In genomic region chr19:6373813-6374108, GRCh38 we compare ENCODE assay signal across 9 cellular contexts. TPM values are rescaled to one million over a fixed set of nuclear protein-coding genes. Genes with fewer than 3 reads are reported as not detected.
DNase-seq lines count a peak whose midpoint lies in the region; ATAC-seq and TF ChIP-seq lines count a peak whose summit lies in the region.
"Had no signal": no experiment of that assay in that cellular context is flagged by ENCODE, and none has a peak within 500 bp of the region (broad histone marks: within the 10 kb centered on the region; RNA-seq: fewer than 3 reads in every experiment).

No MANE protein-coding gene starts in this region.

- DNase-seq in activated CD4-positive, alpha-beta T cell treated with anti-CD3 and anti-CD28 coated beads, Interleukin-2, amount 10 ng/mL, durations not matched to agents 24 days and 14 days, result no peak
- DNase-seq in activated CD4-positive, alpha-beta T cell treated with anti-CD3 and anti-CD28 coated beads, Interleukin-2, amount 50 U/mL, for 48 hours, result no peak
- no peak for DNase-seq in activated T-helper 2 cell treated with anti-CD3 and anti-CD28 coated beads, Interferon-gamma antibody, Interleukin-2, Interleukin-4, amounts not matched to agents 10 μg/mL and 5 μg/mL and 100 μg/mL, durations not matched to agents 14 hours and 24 hours and 36 hours (ENCODE audit: low spot score)
- DNase-seq in inferior parietal cortex (ENCODE audit: extremely low spot score) (peak; percentile 3), suprapubic skin (ENCODE audit: low spot score in 2 of 2) (no peak), NCI-H2107 treated with DMSO at 0.1 percent for 48 hours (lab: John Stamatoyannopoulos, UW; ENCODE audit: unreplicated experiment) (no peak)

- no peaks in the 10 kb centered on the region for H3K9me3 Mint-ChIP-seq in activated CD4-positive, alpha-beta T cell treated with anti-CD3 and anti-CD28 coated beads, Interleukin-2, amount 10 ng/mL, durations not matched to agents 24 days and 14 days
- no peaks in the 10 kb centered on the region for H3K9me3 Mint-ChIP-seq in activated T-helper 2 cell treated with anti-CD3 and anti-CD28 coated beads, Interferon-gamma antibody, Interleukin-2, Interleukin-4, amounts not matched to agents 10 μg/mL and 5 μg/mL and 100 μg/mL, durations not matched to agents 14 hours and 24 hours and 36 hours

- WGBS in suprapubic skin, result 13% methylated on average over 5 of the region's 5 CpGs

- intact Hi-C loops in activated CD4-positive, alpha-beta T cell treated with anti-CD3 and anti-CD28 coated beads, Interleukin-2, amount 10 ng/mL, durations not matched to agents 24 days and 14 days (cut with micrococcal nuclease), result loop anchor here (1.0 to 5.0 kb wide), 4 partner anchors 20 to 686 kb away; partner anchors contain the start of genes GPR108 and GTF2F1
- intact Hi-C loops in activated T-helper 2 cell treated with anti-CD3 and anti-CD28 coated beads, Interferon-gamma antibody, Interleukin-2, Interleukin-4, amounts not matched to agents 10 μg/mL and 5 μg/mL and 100 μg/mL, durations not matched to agents 14 hours and 24 hours and 36 hours (cut with micrococcal nuclease), result loop anchor here (1.0 to 5.0 kb wide), 3 partner anchors 20 to 489 kb away; partner anchors contain the start of gene GTF2F1

- TF ChIP-seq EP300 in suprapubic skin (IDR thresholded peaks at IDR 0.05), result no peak

- no peaks in the 10 kb centered on the region for H3K9me3 ChIP-seq in suprapubic skin

- H3K36me3 ChIP-seq in suprapubic skin, result peaks cover 20% of the 10 kb centered on the region

- H3K27ac Mint-ChIP-seq in activated CD4-positive, alpha-beta T cell treated with anti-CD3 and anti-CD28 coated beads, Interleukin-2, amount 10 ng/mL, durations not matched to agents 24 days and 14 days, result peak overlapping the region; percentile 94
- peak overlapping the region; percentile 83 for H3K27ac Mint-ChIP-seq in activated T-helper 2 cell treated with anti-CD3 and anti-CD28 coated beads, Interferon-gamma antibody, Interleukin-2, Interleukin-4, amounts not matched to agents 10 μg/mL and 5 μg/mL and 100 μg/mL, durations not matched to agents 14 hours and 24 hours and 36 hours

- no peak for TF ChIP-seq POLR2A in suprapubic skin (IDR thresholded peaks at IDR 0.05)
- TF ChIP-seq POLR2A in GM18505 (IDR thresholded peaks at IDR 0.05; ENCODE audit: borderline replicate concordance, extremely low read depth, insufficient read depth, insufficient read length), result no peak

- H3K4me1 Mint-ChIP-seq in activated CD4-positive, alpha-beta T cell treated with anti-CD3 and anti-CD28 coated beads, Interleukin-2, amount 10 ng/mL, durations not matched to agents 24 days and 14 days, result peaks cover 11% of the 10 kb centered on the region
- H3K4me1 Mint-ChIP-seq in activated T-helper 2 cell treated with anti-CD3 and anti-CD28 coated beads, Interferon-gamma antibody, Interleukin-2, Interleukin-4, amounts not matched to agents 10 μg/mL and 5 μg/mL and 100 μg/mL, durations not matched to agents 14 hours and 24 hours and 36 hours (ENCODE audit: low read depth), result peaks cover 8% of the 10 kb centered on the region

- TF ChIP-seq CTCF in suprapubic skin (IDR thresholded peaks at IDR 0.05), result no peak

- H3K4me1 ChIP-seq in suprapubic skin, result peaks cover 28% of the 10 kb centered on the region

- H3K27me3 ChIP-seq in suprapubic skin, result no peaks in the 10 kb centered on the region

- ATAC-seq in HG03025 (IDR thresholded peaks at IDR 0.05; ENCODE audit: low FRiP score, unreplicated experiment) (no peak), GM18505 (IDR thresholded peaks at IDR 0.05; ENCODE audit: unreplicated experiment) (no peak)

- H3K27ac ChIP-seq in suprapubic skin, result peak overlapping the region; percentile 2

- H3K36me3 Mint-ChIP-seq in activated CD4-positive, alpha-beta T cell treated with anti-CD3 and anti-CD28 coated beads, Interleukin-2, amount 10 ng/mL, durations not matched to agents 24 days and 14 days (ENCODE audit: low read depth), result peaks cover 14% of the 10 kb centered on the region
- peaks cover 17% of the 10 kb centered on the region for H3K36me3 Mint-ChIP-seq in activated T-helper 2 cell treated with anti-CD3 and anti-CD28 coated beads, Interferon-gamma antibody, Interleukin-2, Interleukin-4, amounts not matched to agents 10 μg/mL and 5 μg/mL and 100 μg/mL, durations not matched to agents 14 hours and 24 hours and 36 hours (ENCODE audit: low read depth)

- no peaks in the 10 kb centered on the region for H3K27me3 Mint-ChIP-seq in activated CD4-positive, alpha-beta T cell treated with anti-CD3 and anti-CD28 coated beads, Interleukin-2, amount 10 ng/mL, durations not matched to agents 24 days and 14 days
- H3K27me3 Mint-ChIP-seq in activated T-helper 2 cell treated with anti-CD3 and anti-CD28 coated beads, Interferon-gamma antibody, Interleukin-2, Interleukin-4, amounts not matched to agents 10 μg/mL and 5 μg/mL and 100 μg/mL, durations not matched to agents 14 hours and 24 hours and 36 hours (ENCODE audit: low read depth), result no peaks in the 10 kb centered on the region

- H3K4me3 ChIP-seq in suprapubic skin, result peak overlapping the region; percentile 84

- H3K4me3 Mint-ChIP-seq in activated CD4-positive, alpha-beta T cell treated with anti-CD3 and anti-CD28 coated beads, Interleukin-2, amount 10 ng/mL, durations not matched to agents 24 days and 14 days, result peak overlapping the region; percentile 92
- H3K4me3 Mint-ChIP-seq in activated T-helper 2 cell treated with anti-CD3 and anti-CD28 coated beads, Interferon-gamma antibody, Interleukin-2, Interleukin-4, amounts not matched to agents 10 μg/mL and 5 μg/mL and 100 μg/mL, durations not matched to agents 14 hours and 24 hours and 36 hours (ENCODE audit: low read depth), result peak overlapping the region; percentile 87

RNA-seq across cellular contexts. Expression of gene ALKBH7, which starts 1.2 kb away (rescaled TPM):
- 23.9 and 25.0 TPM in 2 replicates for total RNA-seq in activated CD4-positive, alpha-beta T cell treated with anti-CD3 and anti-CD28 coated beads, Interleukin-2, amount 10 ng/mL, durations not matched to agents 24 days and 14 days
- 33.0 and 35.9 TPM in 2 replicates for total RNA-seq in activated T-helper 2 cell treated with anti-CD3 and anti-CD28 coated beads, Interferon-gamma antibody, Interleukin-2, Interleukin-4, amounts not matched to agents 10 μg/mL and 5 μg/mL and 100 μg/mL, durations not matched to agents 14 hours and 24 hours and 36 hours
- total RNA-seq in suprapubic skin, result 10 to 100 TPM; 34.1 to 74.4 (median 56.9) TPM

RNA-seq across cellular contexts. Expression of gene PSPN, which starts 2.0 kb away (rescaled TPM):
- 1.5 and 1.8 TPM in 2 replicates for total RNA-seq in activated CD4-positive, alpha-beta T cell treated with anti-CD3 and anti-CD28 coated beads, Interleukin-2, amount 10 ng/mL, durations not matched to agents 24 days and 14 days
- total RNA-seq in activated T-helper 2 cell treated with anti-CD3 and anti-CD28 coated beads, Interferon-gamma antibody, Interleukin-2, Interleukin-4, amounts not matched to agents 10 μg/mL and 5 μg/mL and 100 μg/mL, durations not matched to agents 14 hours and 24 hours and 36 hours, result 1.6 and 1.9 TPM in 2 replicates
- total RNA-seq in suprapubic skin, result 1 to 10 TPM in 3 of 4 donors, under 1 TPM in 1; 0.40 to 1.8 (median 1.4) TPM

RNA-seq across cellular contexts. Expression of gene CLPP, which starts 12.4 kb away (rescaled TPM):
- total RNA-seq in activated CD4-positive, alpha-beta T cell treated with anti-CD3 and anti-CD28 coated beads, Interleukin-2, amount 10 ng/mL, durations not matched to agents 24 days and 14 days, result 190 and 192 TPM in 2 replicates
- 175 and 183 TPM in 2 replicates for total RNA-seq in activated T-helper 2 cell treated with anti-CD3 and anti-CD28 coated beads, Interferon-gamma antibody, Interleukin-2, Interleukin-4, amounts not matched to agents 10 μg/mL and 5 μg/mL and 100 μg/mL, durations not matched to agents 14 hours and 24 hours and 36 hours
- 10 to 100 TPM; 48.7 to 75.0 (median 72.0) TPM for total RNA-seq in suprapubic skin

RNA-seq across cellular contexts. Expression of gene GTF2F1, which starts 19.2 kb away (rescaled TPM):
- total RNA-seq in activated CD4-positive, alpha-beta T cell treated with anti-CD3 and anti-CD28 coated beads, Interleukin-2, amount 10 ng/mL, durations not matched to agents 24 days and 14 days, result 60.7 and 63.5 TPM in 2 replicates
- total RNA-seq in activated T-helper 2 cell treated with anti-CD3 and anti-CD28 coated beads, Interferon-gamma antibody, Interleukin-2, Interleukin-4, amounts not matched to agents 10 μg/mL and 5 μg/mL and 100 μg/mL, durations not matched to agents 14 hours and 24 hours and 36 hours, result 59.6 and 60.1 TPM in 2 replicates
- 10 to 100 TPM; 31.4 to 46.7 (median 39.4) TPM for total RNA-seq in suprapubic skin

RNA-seq across cellular contexts. Expression of gene ACER1, which starts 40.3 kb away (rescaled TPM):
- 0.28 TPM in 1 of 2 replicates, not detected in the other for total RNA-seq in activated CD4-positive, alpha-beta T cell treated with anti-CD3 and anti-CD28 coated beads, Interleukin-2, amount 10 ng/mL, durations not matched to agents 24 days and 14 days
- total RNA-seq in activated T-helper 2 cell treated with anti-CD3 and anti-CD28 coated beads, Interferon-gamma antibody, Interleukin-2, Interleukin-4, amounts not matched to agents 10 μg/mL and 5 μg/mL and 100 μg/mL, durations not matched to agents 14 hours and 24 hours and 36 hours, result 0.11 TPM in 2 replicates
- 10 to 100 TPM; 22.2 to 81.4 (median 51.8) TPM for total RNA-seq in suprapubic skin
- total RNA-seq: G401 had no signal
